ENCODE assay signal across 26 cellular contexts in the genomic region with DNA sequence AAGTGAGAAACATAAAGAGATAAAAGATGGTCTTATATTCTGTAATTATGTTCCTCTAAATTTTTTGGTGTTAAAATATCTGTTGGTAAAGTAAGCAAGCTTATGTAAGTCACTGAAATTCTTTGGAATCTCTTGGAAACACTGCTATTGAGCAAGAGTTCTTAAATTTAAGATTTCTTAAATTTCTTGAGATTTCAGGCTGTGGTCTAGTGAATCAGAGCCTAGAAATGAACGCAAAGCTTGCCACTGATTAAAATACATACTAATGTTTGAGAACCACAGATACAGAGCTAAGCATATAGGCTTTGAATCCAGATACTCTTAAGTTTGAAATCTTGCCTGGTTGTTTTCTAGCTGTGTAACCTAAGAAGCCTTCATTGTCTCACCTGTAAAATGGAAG.
A peak's percentile ranks its signal among the peaks of the same experiment; 100 is the strongest.
DNase-seq lines count a peak whose midpoint lies in the region; TF ChIP-seq lines count a peak whose summit lies in the region.
"Had no signal": no experiment of that assay in that cellular context is flagged by ENCODE, and none has a peak within 500 bp of the region (broad histone marks: within the 10 kb centered on the region; RNA-seq: fewer than 3 reads in every experiment).

No MANE protein-coding gene starts in this region.

- H3K36me3 Mint-ChIP-seq in activated T-helper 2 cell treated with anti-CD3 and anti-CD28 coated beads, Interferon-gamma antibody, Interleukin-2, Interleukin-4, amounts not matched to agents 10 μg/mL and 5 μg/mL and 100 μg/mL, durations not matched to agents 14 hours and 24 hours and 36 hours (ENCODE audit: low read depth): no peaks in the 10 kb centered on the region

- in situ Hi-C loops in GM23248 (cut with MboI): no loop called here
- in situ Hi-C loops in brain microvascular endothelial cell (cut with HindIII; ENCODE audit: low pct_ligation_motif_present, low sequenced_read_pairs): no loop called here

- no peaks in the 10 kb centered on the region for H3K4me1 Mint-ChIP-seq in activated T-helper 2 cell treated with anti-CD3 and anti-CD28 coated beads, Interferon-gamma antibody, Interleukin-2, Interleukin-4, amounts not matched to agents 10 μg/mL and 5 μg/mL and 100 μg/mL, durations not matched to agents 14 hours and 24 hours and 36 hours (ENCODE audit: low read depth)
- H3K4me1 Mint-ChIP-seq: H9 had no signal

- no peak overlapping the region for H2AFZ ChIP-seq in GM23248

- 19 to 22% methylated on average over 1 of the region's 1 CpG for WGBS in GM23248 (ENCODE audit: low coverage in 1 of 2, low lambda C conversion rate in 2 of 2, missing lambda C conversion rate in 2 of 2), 2 experiments

- H3K4me2 ChIP-seq in GM23248 (ENCODE audit: unreplicated experiment): peak overlapping the region; percentile 47

- H3K27me3 Mint-ChIP-seq in activated T-helper 2 cell treated with anti-CD3 and anti-CD28 coated beads, Interferon-gamma antibody, Interleukin-2, Interleukin-4, amounts not matched to agents 10 μg/mL and 5 μg/mL and 100 μg/mL, durations not matched to agents 14 hours and 24 hours and 36 hours (ENCODE audit: low read depth): no peaks in the 10 kb centered on the region
- H3K27me3 Mint-ChIP-seq: CD4-positive, alpha-beta T cell had no signal

- H3K27me3 ChIP-seq in AG04450 (ENCODE audit: control insufficient read depth, insufficient read depth, low read length): no peaks in the 10 kb centered on the region
- no peaks in the 10 kb centered on the region for H3K27me3 ChIP-seq in GM23248 (replicated peaks; ENCODE audit: insufficient read depth)
- no peaks in the 10 kb centered on the region for H3K27me3 ChIP-seq in brain microvascular endothelial cell (replicated peaks)
- H3K27me3 ChIP-seq: suprapubic skin, vagina had no signal

- H3K9me2 ChIP-seq in GM23248 (ENCODE audit: insufficient read depth): no peaks in the 10 kb centered on the region

- TF ChIP-seq CTCF in AG04450 (IDR thresholded peaks at IDR 0.05; ENCODE audit: low read depth, low read length): no peak
- no peak for TF ChIP-seq CTCF in brain microvascular endothelial cell (IDR thresholded peaks at IDR 0.05; ENCODE audit: low read depth, low read length, missing control alignments)

- H3K36me3 ChIP-seq in GM23248 (ENCODE audit: low read depth): no peaks in the 10 kb centered on the region
- H3K36me3 ChIP-seq in brain microvascular endothelial cell (replicated peaks): no peaks in the 10 kb centered on the region
- H3K36me3 ChIP-seq: lower lobe of right lung, suprapubic skin, vagina had no signal

- no peak overlapping the region for H3K4me3 Mint-ChIP-seq in activated T-helper 2 cell treated with anti-CD3 and anti-CD28 coated beads, Interferon-gamma antibody, Interleukin-2, Interleukin-4, amounts not matched to agents 10 μg/mL and 5 μg/mL and 100 μg/mL, durations not matched to agents 14 hours and 24 hours and 36 hours (ENCODE audit: low read depth)
- H3K4me3 Mint-ChIP-seq: CD4-positive, alpha-beta T cell; endodermal cell; H9 had no signal

- peaks cover 17% of the 10 kb centered on the region for H3F3A ChIP-seq in GM23248 (ENCODE audit: insufficient read depth)

- POLR2A ChIA-PET in AG04450 (lab: Yijun Ruan, JAX): no interaction called here

- no peaks in the 10 kb centered on the region for H4K20me1 ChIP-seq in GM23248 (ENCODE audit: insufficient read depth)

- H3K27ac ChIP-seq in AG04450 (ENCODE audit: low read depth, low read length) (no peak overlapping the region), GM23248 (peak overlapping the region; percentile 77), brain microvascular endothelial cell (no peak overlapping the region)
- H3K27ac ChIP-seq: lower lobe of right lung, SK-N-MC, suprapubic skin, vagina had no signal

- intact Hi-C loops in activated T-helper 2 cell treated with anti-CD3 and anti-CD28 coated beads, Interferon-gamma antibody, Interleukin-2, Interleukin-4, amounts not matched to agents 10 μg/mL and 5 μg/mL and 100 μg/mL, durations not matched to agents 14 hours and 24 hours and 36 hours (cut with micrococcal nuclease): no loop called here

- H3K27ac Mint-ChIP-seq in activated T-helper 2 cell treated with anti-CD3 and anti-CD28 coated beads, Interferon-gamma antibody, Interleukin-2, Interleukin-4, amounts not matched to agents 10 μg/mL and 5 μg/mL and 100 μg/mL, durations not matched to agents 14 hours and 24 hours and 36 hours: no peak overlapping the region
- H3K27ac Mint-ChIP-seq: CD4-positive, alpha-beta T cell; endodermal cell; H9 had no signal

- peaks cover 24% of the 10 kb centered on the region for H3K4me1 ChIP-seq in GM23248 (ENCODE audit: insufficient read depth)
- H3K4me1 ChIP-seq: lower lobe of right lung, suprapubic skin, vagina had no signal

- H3K4me3 ChIP-seq in AG04450 (ENCODE audit: low read depth, low read length) (no peak overlapping the region), GM23248 (no peak overlapping the region), brain microvascular endothelial cell (ENCODE audit: low read depth, low read length) (no peak overlapping the region)
- H3K4me3 ChIP-seq: lower lobe of right lung, SK-N-MC, suprapubic skin, vagina had no signal

- H3K9me3 Mint-ChIP-seq in activated T-helper 2 cell treated with anti-CD3 and anti-CD28 coated beads, Interferon-gamma antibody, Interleukin-2, Interleukin-4, amounts not matched to agents 10 μg/mL and 5 μg/mL and 100 μg/mL, durations not matched to agents 14 hours and 24 hours and 36 hours: peaks cover 10% of the 10 kb centered on the region

- peak overlapping the region; percentile 33; the same call in 1 of the 2 replicates for H3K9ac ChIP-seq in GM23248

- H3K9me3 ChIP-seq in AG04450 (ENCODE audit: control insufficient read depth, insufficient read depth, low read length) (no peaks in the 10 kb centered on the region), GM23248 (ENCODE audit: low read depth) (no peaks in the 10 kb centered on the region)
- H3K9me3 ChIP-seq: lower lobe of right lung, suprapubic skin, vagina had no signal

- CTCF ChIA-PET in AG04450 (lab: Charles Lee): interaction anchor here (1.1 kb wide), 1 partner anchor 13 kb away, joined by 6 read pairs; no protein-coding TSS in a partner anchor

- no peaks in the 10 kb centered on the region for H3K79me2 ChIP-seq in GM23248 (ENCODE audit: insufficient read depth)

- peak; percentile 30 for DNase-seq in AG04450 (ENCODE audit: low read depth, low spot score)
- peak; percentile 87 for DNase-seq in GM23248
- peak; percentile 18 for DNase-seq in brain microvascular endothelial cell
- peak; percentile 78 for DNase-seq in iris pigment epithelial cell (ENCODE audit: low read depth)
- DNase-seq in activated T-helper 2 cell treated with anti-CD3 and anti-CD28 coated beads, Interferon-gamma antibody, Interleukin-2, Interleukin-4, amounts not matched to agents 10 μg/mL and 5 μg/mL and 100 μg/mL, durations not matched to agents 14 hours and 24 hours and 36 hours (ENCODE audit: low spot score): no peak
- no peak for DNase-seq in central memory CD4-positive, alpha-beta T cell
- no peak for DNase-seq in COLO829 (ENCODE audit: low spot score)
- no peak for DNase-seq in NCI-H187 (lab: John Stamatoyannopoulos, UW)
- DNase-seq: activated CD4-positive, alpha-beta T cell treated with anti-CD3 and anti-CD28 coated beads, Interleukin-2, amount 50 U/mL, for 48 hours; activated naive CD4-positive, alpha-beta T cell; anterior cingulate cortex; CD4-positive, alpha-beta T cell; endodermal cell; H9; hypothalamus; islet precursor cell; lower lobe of right lung; NCI-H1092 treated with DMSO at 0.1 percent for 48 hours; NCI-H2081; NCI-H510A; occipital lobe; right cardiac atrium; RPMI8226 had no signal

Comparison
In these comparisons a context has a peak if more than half of its experiments do, and no peak if none do; other contexts are left out.
1. DNase-seq: peak in AG04450 (single experiment), GM23248 (single experiment), brain microvascular endothelial cell (single experiment) and iris pigment epithelial cell (single experiment); none in activated T-helper 2 cell treated with anti-CD3 and anti-CD28 coated beads, Interferon-gamma antibody, Interleukin-2, Interleukin-4, amounts not matched to agents 10 μg/mL and 5 μg/mL and 100 μg/mL, durations not matched to agents 14 hours and 24 hours and 36 hours (single experiment), central memory CD4-positive, alpha-beta T cell (single experiment), COLO829 (single experiment) and NCI-H187 (0 of 2).